Comparison of ENCODE assay signal across 8 cellular contexts in the genomic region with DNA sequence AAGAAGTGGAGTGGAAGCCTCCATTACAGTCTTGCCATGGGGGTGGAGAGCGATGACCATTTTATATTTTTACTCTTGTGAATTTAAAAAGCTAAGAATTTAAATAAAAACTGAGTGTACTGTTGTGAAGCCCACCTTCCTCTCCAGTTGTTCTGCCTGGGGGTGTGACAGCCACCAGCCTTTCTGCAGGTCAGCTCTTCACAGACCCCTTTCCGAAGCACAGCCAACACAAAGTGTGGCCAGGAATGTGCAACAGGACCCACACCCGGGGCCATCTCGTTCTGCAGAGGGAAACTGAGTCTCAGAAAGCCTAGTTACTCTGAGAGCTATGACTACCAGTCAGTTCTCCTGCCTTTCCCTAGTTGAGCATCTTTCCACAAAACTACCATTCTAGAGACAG. TPM values are rescaled to one million over a fixed set of nuclear protein-coding genes. Genes with fewer than 3 reads are reported as not detected.
DNase-seq lines count a peak whose midpoint lies in the region; ATAC-seq, FAIRE-seq and TF ChIP-seq lines count a peak whose summit lies in the region.

No MANE protein-coding gene starts in this region.

- POLR2A ChIA-PET in activated CD4-positive, alpha-beta memory T cell treated with anti-CD3 and anti-CD28 coated beads for 36 hours (lab: Charles Lee): interaction anchor here (1.2 to 7.5 kb wide), 7 partner anchors 11 to 426 kb away, joined by 3 to 106 read pairs (median 11); a partner anchor contains a TSS

- CTCF ChIA-PET in activated CD8-positive, alpha-beta memory T cell treated with anti-CD3 and anti-CD28 coated beads, Interleukin-2, amount 10 ng/mL, durations not matched to agents 7 days and 5 days (lab: Charles Lee): interaction anchor here (1.1 to 11.0 kb wide), 9 partner anchors 11 to 392 kb away, joined by 3 to 153 read pairs (median 6); a partner anchor contains a TSS
- CTCF ChIA-PET in activated CD4-positive, alpha-beta memory T cell treated with anti-CD3 and anti-CD28 coated beads for 36 hours (lab: Charles Lee): interaction anchor here (1.3 to 7.4 kb wide), 3 partner anchors 12 to 348 kb away, joined by 3 to 176 read pairs (median 11); a partner anchor contains a TSS

- H3K9ac ChIP-seq in iPS-15b (ENCODE audit: low read depth, low read length): no peak overlapping the region

- peaks cover 3% of the 10 kb centered on the region for H3K4me1 ChIP-seq in iPS-15b (ENCODE audit: control insufficient read depth, insufficient read depth, low read length)

- H3K4me3 Mint-ChIP-seq in activated CD8-positive, alpha-beta memory T cell treated with anti-CD3 and anti-CD28 coated beads, Interleukin-2, amount 10 ng/mL, durations not matched to agents 7 days and 5 days: peak overlapping the region; percentile 87
- peak overlapping the region; percentile 95 for H3K4me3 Mint-ChIP-seq in activated CD4-positive, alpha-beta memory T cell treated with anti-CD3 and anti-CD28 coated beads for 36 hours
- peak overlapping the region; percentile 97 for H3K4me3 Mint-ChIP-seq in stimulated activated memory B cell treated with anti-CD40 and anti-IgM and Interleukin-4, amounts not matched to agents 10 μg/mL and 1 μg/mL and 100 μg/mL, for 72 hours

- intact Hi-C loops in activated CD4-positive, alpha-beta memory T cell treated with anti-CD3 and anti-CD28 coated beads for 36 hours (cut with micrococcal nuclease): loop anchor here (10.0 kb wide), 1 partner anchor 908 kb away; no protein-coding TSS in a partner anchor

- no peak for ATAC-seq in activated CD8-positive, alpha-beta memory T cell treated with anti-CD3 and anti-CD28 coated beads, Interleukin-2, amount 10 ng/mL, durations not matched to agents 7 days and 5 days
- ATAC-seq in stimulated activated memory B cell treated with anti-CD40 and anti-IgM and Interleukin-4, amounts not matched to agents 10 μg/mL and 1 μg/mL and 100 μg/mL, for 72 hours: no peak
- no peak for ATAC-seq in GM18909 (IDR thresholded peaks at IDR 0.05; ENCODE audit: poor library complexity, unreplicated experiment)

- H3K27me3 Mint-ChIP-seq in activated CD8-positive, alpha-beta memory T cell treated with anti-CD3 and anti-CD28 coated beads, Interleukin-2, amount 10 ng/mL, durations not matched to agents 7 days and 5 days: peaks cover 4% of the 10 kb centered on the region
- peaks cover 2% of the 10 kb centered on the region for H3K27me3 Mint-ChIP-seq in activated CD4-positive, alpha-beta memory T cell treated with anti-CD3 and anti-CD28 coated beads for 36 hours
- H3K27me3 Mint-ChIP-seq in stimulated activated memory B cell treated with anti-CD40 and anti-IgM and Interleukin-4, amounts not matched to agents 10 μg/mL and 1 μg/mL and 100 μg/mL, for 72 hours: peaks cover 8% of the 10 kb centered on the region

- peaks cover 34% of the 10 kb centered on the region for H3K36me3 Mint-ChIP-seq in activated CD8-positive, alpha-beta memory T cell treated with anti-CD3 and anti-CD28 coated beads, Interleukin-2, amount 10 ng/mL, durations not matched to agents 7 days and 5 days
- H3K36me3 Mint-ChIP-seq in activated CD4-positive, alpha-beta memory T cell treated with anti-CD3 and anti-CD28 coated beads for 36 hours: peaks cover 39% of the 10 kb centered on the region
- peaks cover 17% of the 10 kb centered on the region for H3K36me3 Mint-ChIP-seq in stimulated activated memory B cell treated with anti-CD40 and anti-IgM and Interleukin-4, amounts not matched to agents 10 μg/mL and 1 μg/mL and 100 μg/mL, for 72 hours

- H3K27me3 ChIP-seq in iPS-15b (ENCODE audit: control insufficient read depth, insufficient read depth, low read length): peaks cover 14% of the 10 kb centered on the region

- no peaks in the 10 kb centered on the region for H3K9me3 ChIP-seq in iPS-15b (ENCODE audit: control insufficient read depth, insufficient read depth, low read length)

- H3K4me3 ChIP-seq in iPS-15b (ENCODE audit: low read depth, low read length): peak overlapping the region; percentile 85

- H3K27ac Mint-ChIP-seq in activated CD8-positive, alpha-beta memory T cell treated with anti-CD3 and anti-CD28 coated beads, Interleukin-2, amount 10 ng/mL, durations not matched to agents 7 days and 5 days: peak overlapping the region; percentile 93
- H3K27ac Mint-ChIP-seq in activated CD4-positive, alpha-beta memory T cell treated with anti-CD3 and anti-CD28 coated beads for 36 hours: peak overlapping the region; percentile 72
- H3K27ac Mint-ChIP-seq in stimulated activated memory B cell treated with anti-CD40 and anti-IgM and Interleukin-4, amounts not matched to agents 10 μg/mL and 1 μg/mL and 100 μg/mL, for 72 hours: peak overlapping the region; percentile 92

- no peak for TF ChIP-seq CTCF in D721Med (IDR thresholded peaks at IDR 0.05; ENCODE audit: insufficient read depth, missing control alignments)

- DNase-seq in activated CD8-positive, alpha-beta memory T cell treated with anti-CD3 and anti-CD28 coated beads, Interleukin-2, amount 10 ng/mL, durations not matched to agents 7 days and 5 days: no peak
- DNase-seq in activated CD8-positive, alpha-beta memory T cell treated with anti-CD3 and anti-CD28 coated beads, Interleukin-2, amount 50 U/mL, for 4 hours: no peak
- DNase-seq in activated CD4-positive, alpha-beta memory T cell treated with anti-CD3 and anti-CD28 coated beads for 36 hours: no peak
- no peak for DNase-seq in DMS79 (lab: John Stamatoyannopoulos, UW)
- no peak for DNase-seq in D721Med (ENCODE audit: insufficient read length, low spot score)

- no peak for FAIRE-seq in D721Med (lab: Jason Lieb, UNC)

- H3K4me1 Mint-ChIP-seq in activated CD8-positive, alpha-beta memory T cell treated with anti-CD3 and anti-CD28 coated beads, Interleukin-2, amount 10 ng/mL, durations not matched to agents 7 days and 5 days: peaks cover 42% of the 10 kb centered on the region
- H3K4me1 Mint-ChIP-seq in activated CD4-positive, alpha-beta memory T cell treated with anti-CD3 and anti-CD28 coated beads for 36 hours (ENCODE audit: low read depth): peaks cover 47% of the 10 kb centered on the region
- peaks cover 44% of the 10 kb centered on the region for H3K4me1 Mint-ChIP-seq in stimulated activated memory B cell treated with anti-CD40 and anti-IgM and Interleukin-4, amounts not matched to agents 10 μg/mL and 1 μg/mL and 100 μg/mL, for 72 hours

- H3K9me3 Mint-ChIP-seq in activated CD8-positive, alpha-beta memory T cell treated with anti-CD3 and anti-CD28 coated beads, Interleukin-2, amount 10 ng/mL, durations not matched to agents 7 days and 5 days (ENCODE audit: low read depth): no peaks in the 10 kb centered on the region
- no peaks in the 10 kb centered on the region for H3K9me3 Mint-ChIP-seq in activated CD4-positive, alpha-beta memory T cell treated with anti-CD3 and anti-CD28 coated beads for 36 hours
- no peaks in the 10 kb centered on the region for H3K9me3 Mint-ChIP-seq in stimulated activated memory B cell treated with anti-CD40 and anti-IgM and Interleukin-4, amounts not matched to agents 10 μg/mL and 1 μg/mL and 100 μg/mL, for 72 hours

- H3K36me3 ChIP-seq in iPS-15b (ENCODE audit: control insufficient read depth, insufficient read depth, low read length): peaks cover 25% of the 10 kb centered on the region

RNA-seq across cellular contexts. Expression of a gene that starts 1.4 kb away (rescaled TPM):
- 10 to 100 TPM; 40.0 to 59.9 TPM for total RNA-seq in activated CD8-positive, alpha-beta memory T cell treated with anti-CD3 and anti-CD28 coated beads, Interleukin-2, amount 10 ng/mL, durations not matched to agents 7 days and 5 days
- total RNA-seq in activated CD4-positive, alpha-beta memory T cell treated with anti-CD3 and anti-CD28 coated beads for 36 hours: 10 to 100 TPM; 63.8 to 68.7 TPM

RNA-seq across cellular contexts. Expression of a gene that starts 23.3 kb away (rescaled TPM):
- total RNA-seq in activated CD8-positive, alpha-beta memory T cell treated with anti-CD3 and anti-CD28 coated beads, Interleukin-2, amount 10 ng/mL, durations not matched to agents 7 days and 5 days: 10 to 100 TPM; 16.9 to 21.4 TPM
- 10 to 100 TPM; 10.8 to 11.5 TPM for total RNA-seq in activated CD4-positive, alpha-beta memory T cell treated with anti-CD3 and anti-CD28 coated beads for 36 hours
